20 cellular contexts compared by ENCODE assay signal in genomic region chr10:105192146-105192545, GRCh38.
DNase-seq lines count a peak whose midpoint lies in the region; TF ChIP-seq lines count a peak whose summit lies in the region.
"Had no signal": no experiment of that assay in that cellular context is flagged by ENCODE, and none has a peak within 500 bp of the region (broad histone marks: within the 10 kb centered on the region; RNA-seq: fewer than 3 reads in every experiment).

No MANE protein-coding gene starts in this region.

- CTCF ChIA-PET in MCF 10A (lab: Yijun Ruan, JAX) = interaction anchor here (0.6 kb wide), 1 partner anchor 67 kb away, joined by 3 read pairs; no protein-coding TSS in a partner anchor

- TF ChIP-seq POLR2A in breast epithelium (IDR thresholded peaks at IDR 0.05) = no peak
- TF ChIP-seq POLR2A in sigmoid colon (IDR thresholded peaks at IDR 0.05) = no peak

- peaks cover 5% of the 10 kb centered on the region for H3K4me1 Mint-ChIP-seq in MCF 10A (ENCODE audit: insufficient read depth, unreplicated experiment)
- H3K4me1 Mint-ChIP-seq: B cell had no signal

- no peaks in the 10 kb centered on the region for H3K27me3 Mint-ChIP-seq in MCF 10A (ENCODE audit: insufficient read depth, unreplicated experiment)
- H3K27me3 Mint-ChIP-seq: B cell; CD4-positive, alpha-beta T cell had no signal

- no peak overlapping the region for H3K27ac Mint-ChIP-seq in MCF 10A (ENCODE audit: low read depth, unreplicated experiment)
- H3K27ac Mint-ChIP-seq: B cell; CD4-positive, alpha-beta T cell; CD8-positive, alpha-beta T cell had no signal

- H3K36me3 ChIP-seq in breast epithelium = no peaks in the 10 kb centered on the region
- no peaks in the 10 kb centered on the region for H3K36me3 ChIP-seq in sigmoid colon
- H3K36me3 ChIP-seq: BLaER1 treated with 17β-estradiol and CSF1 and Interleukin-3, amounts not matched to agents 10 nM and 100 nM had no signal

- no peaks in the 10 kb centered on the region for H3K9me3 ChIP-seq in breast epithelium
- no peaks in the 10 kb centered on the region for H3K9me3 ChIP-seq in sigmoid colon
- H3K9me3 ChIP-seq: A549; BLaER1 treated with 17β-estradiol and CSF1 and Interleukin-3, amounts not matched to agents 10 nM and 100 nM; Caco-2 had no signal

- H3K4me1 ChIP-seq in breast epithelium = no peaks in the 10 kb centered on the region
- no peaks in the 10 kb centered on the region for H3K4me1 ChIP-seq in sigmoid colon
- H3K4me1 ChIP-seq: A549; BLaER1 treated with 17β-estradiol and CSF1 and Interleukin-3, amounts not matched to agents 10 nM and 100 nM; Caco-2 had no signal

- POLR2A ChIA-PET in MCF 10A (lab: Yijun Ruan, JAX) = no interaction called here

- TF ChIP-seq EP300 in sigmoid colon (IDR thresholded peaks at IDR 0.05) = no peak

- DNase-seq in MCF 10A (ENCODE audit: unreplicated experiment) (peak; percentile 20), breast epithelium (ENCODE audit: low spot score in 2 of 2) (no peak), epithelial cell of esophagus (ENCODE audit: low read depth) (peak; percentile 50), DMS53 (lab: John Stamatoyannopoulos, UW) (no peak), sigmoid colon (no peak)
- DNase-seq: AML-193; Caco-2; Calu3; CD4-positive, alpha-beta T cell; CD8-positive, alpha-beta T cell; DMS79; DND-41; EL; GDM1 had no signal

- no peak for TF ChIP-seq CTCF in MCF 10A (IDR thresholded peaks at IDR 0.05; ENCODE audit: unreplicated experiment)
- no peak for TF ChIP-seq CTCF in breast epithelium (IDR thresholded peaks at IDR 0.05)
- TF ChIP-seq CTCF in epithelial cell of esophagus (IDR thresholded peaks at IDR 0.05; ENCODE audit: insufficient read depth, low read depth, low read length, missing control alignments) = no peak
- TF ChIP-seq CTCF in sigmoid colon (IDR thresholded peaks at IDR 0.05) = no peak

- no TSS peak for BruUV-seq in MCF 10A (replicated peaks; lab: Mats Ljungman, UMichigan)

- H3K36me3 Mint-ChIP-seq in MCF 10A (ENCODE audit: insufficient read depth, unreplicated experiment) = peaks cover 4% of the 10 kb centered on the region
- H3K36me3 Mint-ChIP-seq: CD8-positive, alpha-beta T cell had no signal

- H3K27ac ChIP-seq in breast epithelium (no peak overlapping the region), sigmoid colon (no peak overlapping the region)
- H3K27ac ChIP-seq: 22Rv1; A549; BLaER1 treated with 17β-estradiol and CSF1 and Interleukin-3, amounts not matched to agents 10 nM and 100 nM; C4-2B had no signal

- H3K4me3 Mint-ChIP-seq in MCF 10A (ENCODE audit: unreplicated experiment) = no peak overlapping the region
- H3K4me3 Mint-ChIP-seq: B cell; CD4-positive, alpha-beta T cell; CD8-positive, alpha-beta T cell had no signal

- WGBS in sigmoid colon, 2 donors = 89 to 90% methylated on average over 4 of the region's 4 CpGs

- peaks cover 10% of the 10 kb centered on the region for H3K9me3 Mint-ChIP-seq in MCF 10A (ENCODE audit: unreplicated experiment)
- H3K9me3 Mint-ChIP-seq: CD4-positive, alpha-beta T cell; CD8-positive, alpha-beta T cell had no signal

- no peaks in the 10 kb centered on the region for H3K27me3 ChIP-seq in breast epithelium
- H3K27me3 ChIP-seq in sigmoid colon = no peaks in the 10 kb centered on the region
- H3K27me3 ChIP-seq: BLaER1 treated with 17β-estradiol and CSF1 and Interleukin-3, amounts not matched to agents 10 nM and 100 nM had no signal

- intact Hi-C loops in MCF 10A (cut with micrococcal nuclease) = no loop called here
- intact Hi-C loops in breast epithelium (cut with DNase I; ENCODE audit: low total_unique reads) = no loop called here
- intact Hi-C loops in sigmoid colon (cut with DNase I) = no loop called here

- H3K4me3 ChIP-seq in breast epithelium (no peak overlapping the region), epithelial cell of esophagus (ENCODE audit: low read length) (no peak overlapping the region), sigmoid colon (no peak overlapping the region)
- H3K4me3 ChIP-seq: A549; BLaER1 treated with 17β-estradiol and CSF1 and Interleukin-3, amounts not matched to agents 10 nM and 100 nM; GM12878 had no signal

Comparison
In these comparisons a context has a peak if more than half of its experiments do, and no peak if none do; other contexts are left out.
1. DNase-seq: peak in MCF 10A (single experiment) and epithelial cell of esophagus (single experiment); none in breast epithelium (0 of 2), DMS53 (single experiment) and sigmoid colon (single experiment).